Comparison of ENCODE assay signal across 25 cellular contexts in genomic region chr7:5433181-5433580, GRCh38.
"Had no signal": no experiment of that assay in that cellular context is flagged by ENCODE, and none has a peak within 500 bp of the region (broad histone marks: within the 10 kb centered on the region; RNA-seq: fewer than 3 reads in every experiment).

No MANE protein-coding gene starts in this region.

- H3K4me1 ChIP-seq: foreskin keratinocyte had no signal

- H3K9me3 ChIP-seq: prostate gland, thyroid gland had no signal

- H3K27ac ChIP-seq: coronary artery, esophagus muscularis mucosa, foreskin keratinocyte, gastroesophageal sphincter, heart left ventricle, left ventricle myocardium inferior, lower lobe of right lung, prostate gland, right atrium auricular region, sigmoid colon, stomach, thyroid gland had no signal

- DNase-seq: dermis blood vessel endothelial cell; effector memory CD4-positive, alpha-beta T cell; foreskin keratinocyte; heart left ventricle; hippocampal formation; left cardiac atrium; left ventricle myocardium inferior; lower lobe of right lung; natural killer cell; nucleus accumbens; sigmoid colon; stimulated activated CD4-positive, alpha-beta T cell treated with anti-CD3 and anti-CD28 coated beads, Interleukin-2, amount 100 ng/mL, for 24 hours; stimulated activated CD4-positive, alpha-beta T cell treated with anti-CD3 and anti-CD28 coated beads, Interleukin-4, amount 100 ng/mL, for 24 hours; stimulated activated naive CD4-positive, alpha-beta T cell treated with Interleukin-2 at 50 U/mL for 16 hours; stomach; thyroid gland; trophoblast cell had no signal

- FAIRE-seq: endothelial cell of umbilical vein, islet of Langerhans had no signal

- H3K4me3 ChIP-seq: coronary artery, esophagus muscularis mucosa, gastroesophageal sphincter, heart left ventricle, left ventricle myocardium inferior, lower lobe of right lung, prostate gland, right atrium auricular region, sigmoid colon, stomach, thyroid gland had no signal

- H3K36me3 ChIP-seq: lower lobe of right lung, prostate gland, right atrium auricular region, sigmoid colon, thyroid gland had no signal

- H3K27me3 ChIP-seq: esophagus muscularis mucosa, foreskin keratinocyte, gastroesophageal sphincter, heart left ventricle, right atrium auricular region, sigmoid colon, thyroid gland had no signal

- ATAC-seq: foreskin keratinocyte; gastroesophageal sphincter; heart left ventricle; left cardiac atrium; lower lobe of right lung; natural killer cell; stimulated activated effector memory CD8-positive, alpha-beta T cell treated with anti-CD3 and anti-CD28 coated beads, Interleukin-12 subunit alpha, Interleukin-12 subunit beta, amount 100 ng/mL, for 72 hours had no signal
